Comparison of ENCODE assay signal across 1 cellular context in the genomic region with DNA sequence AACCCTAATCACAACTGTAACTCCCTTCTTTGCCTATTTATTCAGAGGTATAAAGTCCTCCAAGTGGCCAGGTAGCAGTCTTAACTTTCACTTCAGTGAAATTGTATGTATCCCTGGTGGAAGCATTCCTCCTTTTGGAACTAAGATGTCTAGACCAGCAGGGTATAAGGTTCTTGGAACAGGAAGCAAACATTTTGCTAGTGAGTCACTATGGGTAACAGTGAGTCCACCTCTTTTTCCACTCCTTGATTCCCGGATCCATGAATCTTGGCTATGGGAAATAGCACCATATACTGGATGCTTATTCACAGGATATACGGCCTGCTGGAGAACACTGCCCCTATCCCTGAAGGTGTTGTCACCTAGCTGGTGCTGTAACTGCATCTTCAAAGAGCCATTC.
TF ChIP-seq lines count a peak whose summit lies in the region.

No MANE protein-coding gene starts in this region.

TF ChIP-seq in SK-N-SH, 30 proteins besides CTCF, POLR2A, EP300 and RAD21:
- TF ChIP-seq FOSL2 (IDR thresholded peaks at IDR 0.05; ENCODE audit: borderline replicate concordance, low read depth), result peak; percentile 20; the same call in 1 of the 2 replicates
- TF ChIP-seq, protein P1, sequence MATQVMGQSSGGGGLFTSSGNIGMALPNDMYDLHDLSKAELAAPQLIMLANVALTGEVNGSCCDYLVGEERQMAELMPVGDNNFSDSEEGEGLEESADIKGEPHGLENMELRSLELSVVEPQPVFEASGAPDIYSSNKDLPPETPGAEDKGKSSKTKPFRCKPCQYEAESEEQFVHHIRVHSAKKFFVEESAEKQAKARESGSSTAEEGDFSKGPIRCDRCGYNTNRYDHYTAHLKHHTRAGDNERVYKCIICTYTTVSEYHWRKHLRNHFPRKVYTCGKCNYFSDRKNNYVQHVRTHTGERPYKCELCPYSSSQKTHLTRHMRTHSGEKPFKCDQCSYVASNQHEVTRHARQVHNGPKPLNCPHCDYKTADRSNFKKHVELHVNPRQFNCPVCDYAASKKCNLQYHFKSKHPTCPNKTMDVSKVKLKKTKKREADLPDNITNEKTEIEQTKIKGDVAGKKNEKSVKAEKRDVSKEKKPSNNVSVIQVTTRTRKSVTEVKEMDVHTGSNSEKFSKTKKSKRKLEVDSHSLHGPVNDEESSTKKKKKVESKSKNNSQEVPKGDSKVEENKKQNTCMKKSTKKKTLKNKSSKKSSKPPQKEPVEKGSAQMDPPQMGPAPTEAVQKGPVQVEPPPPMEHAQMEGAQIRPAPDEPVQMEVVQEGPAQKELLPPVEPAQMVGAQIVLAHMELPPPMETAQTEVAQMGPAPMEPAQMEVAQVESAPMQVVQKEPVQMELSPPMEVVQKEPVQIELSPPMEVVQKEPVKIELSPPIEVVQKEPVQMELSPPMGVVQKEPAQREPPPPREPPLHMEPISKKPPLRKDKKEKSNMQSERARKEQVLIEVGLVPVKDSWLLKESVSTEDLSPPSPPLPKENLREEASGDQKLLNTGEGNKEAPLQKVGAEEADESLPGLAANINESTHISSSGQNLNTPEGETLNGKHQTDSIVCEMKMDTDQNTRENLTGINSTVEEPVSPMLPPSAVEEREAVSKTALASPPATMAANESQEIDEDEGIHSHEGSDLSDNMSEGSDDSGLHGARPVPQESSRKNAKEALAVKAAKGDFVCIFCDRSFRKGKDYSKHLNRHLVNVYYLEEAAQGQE (IDR thresholded peaks at IDR 0.05; ENCODE audit: low read depth, low read length), result no peak
